Comparison of ENCODE assay signal across 17 cellular contexts in genomic region chr14:97712471-97712870, GRCh38.
DNase-seq lines count a peak whose midpoint lies in the region; ATAC-seq and TF ChIP-seq lines count a peak whose summit lies in the region.
"Had no signal": no experiment of that assay in that cellular context is flagged by ENCODE, and none has a peak within 500 bp of the region (broad histone marks: within the 10 kb centered on the region; RNA-seq: fewer than 3 reads in every experiment).

No MANE protein-coding gene starts in this region.

- no peaks in the 10 kb centered on the region for H3F3A ChIP-seq in PC-3 (ENCODE audit: low read length, unreplicated experiment)

- no peaks in the 10 kb centered on the region for H3K36me3 Mint-ChIP-seq in MCF 10A (ENCODE audit: insufficient read depth, unreplicated experiment)

- H2AFZ ChIP-seq in PC-3 (ENCODE audit: low read length) = 0 out of 2 replicates have a peak overlapping the region, but pooled peaks have one; percentile 47
- H2AFZ ChIP-seq in OCI-LY7 (ENCODE audit: low read length) = no peak overlapping the region

- H3K27me3 ChIP-seq in breast epithelium (no peaks in the 10 kb centered on the region), PC-3 (ENCODE audit: low read length) (no peaks in the 10 kb centered on the region), foreskin keratinocyte (no peaks in the 10 kb centered on the region)
- H3K27me3 ChIP-seq: BE2C, MG63 had no signal

- peak overlapping the region; percentile 43 for H3K27ac Mint-ChIP-seq in MCF 10A (ENCODE audit: low read depth, unreplicated experiment)

- intact Hi-C loops in MCF 10A (cut with micrococcal nuclease) (no loop called here), breast epithelium (cut with DNase I; ENCODE audit: low total_unique reads) (no loop called here), PC-3 (cut with micrococcal nuclease) (no loop called here), OCI-LY7 (cut with micrococcal nuclease; ENCODE audit: unreplicated experiment) (no loop called here)

- TF ChIP-seq CTCF in MCF 10A (IDR thresholded peaks at IDR 0.05; ENCODE audit: unreplicated experiment) (no peak), breast epithelium (IDR thresholded peaks at IDR 0.05) (no peak), PC-3 (conservative IDR thresholded peaks at IDR 0.05; ENCODE audit: low read depth, low read length) (no peak), foreskin keratinocyte (conservative IDR thresholded peaks at IDR 0.05) (no peak), OCI-LY7 (conservative IDR thresholded peaks at IDR 0.05; ENCODE audit: low read length) (no peak)

- no peak overlapping the region for H3K27ac ChIP-seq in breast epithelium
- peak overlapping the region; percentile 97 for H3K27ac ChIP-seq in PC-3 (ENCODE audit: low read length)
- peak overlapping the region; percentile 95 for H3K27ac ChIP-seq in foreskin keratinocyte
- no peak overlapping the region for H3K27ac ChIP-seq in OCI-LY7 (ENCODE audit: low read depth, low read length, poor library complexity, severe bottlenecking)

- H3K9ac ChIP-seq in PC-3 (ENCODE audit: low read length) = peak overlapping the region; percentile 84

- BruUV-seq in MCF 10A (replicated peaks; lab: Mats Ljungman, UMichigan) (TSS peak; percentile 73), PC-3 (replicated peaks; lab: Mats Ljungman, UMichigan) (no TSS peak), OCI-LY7 (replicated peaks; lab: Mats Ljungman, UMichigan) (no TSS peak)

- ATAC-seq in PC-3 (no peak), foreskin keratinocyte (peak; percentile 28)
- ATAC-seq: Right ventricle myocardium inferior had no signal

- H3K4me2 ChIP-seq in PC-3 (ENCODE audit: low read length) (0 out of 2 replicates have a peak overlapping the region, but pooled peaks have one; percentile 30), OCI-LY7 (ENCODE audit: low read length) (no peak overlapping the region)

- CTCF ChIA-PET in MCF 10A (lab: Yijun Ruan, JAX) = no interaction called here
- CTCF ChIA-PET in PC-3 (lab: Charles Lee) = no interaction called here
- CTCF ChIA-PET in OCI-LY7 (lab: Charles Lee; ENCODE audit: unreplicated experiment) = no interaction called here

- H3K36me3 ChIP-seq in breast epithelium (no peaks in the 10 kb centered on the region), PC-3 (ENCODE audit: low read depth, low read length) (no peaks in the 10 kb centered on the region), OCI-LY7 (ENCODE audit: insufficient read depth, low read length) (no peaks in the 10 kb centered on the region)
- H3K36me3 ChIP-seq: BE2C, MG63 had no signal

- H3K9me2 ChIP-seq in PC-3 (replicated peaks; ENCODE audit: low read length) (no peaks in the 10 kb centered on the region), OCI-LY7 (ENCODE audit: insufficient read depth, low read length) (no peaks in the 10 kb centered on the region)

- H3K9me3 ChIP-seq in breast epithelium (no peaks in the 10 kb centered on the region), PC-3 (ENCODE audit: low read length) (no peaks in the 10 kb centered on the region), OCI-LY7 (ENCODE audit: low read length) (no peaks in the 10 kb centered on the region)
- H3K9me3 ChIP-seq: BE2C, MG63 had no signal

- DNase-seq in MCF 10A (ENCODE audit: unreplicated experiment) (no peak), breast epithelium (ENCODE audit: low spot score in 2 of 2) (no peak), PC-3 (peak; percentile 5), foreskin keratinocyte (peak in 1 of 2 donors; percentile 73), 8988T (no peak), OCI-LY7 (ENCODE audit: low spot score) (no peak), SK-N-DZ (ENCODE audit: low spot score) (no peak)
- DNase-seq: BE2C; DMS153; H7; KG1; MG63; NCI-H1105; NCI-H1694 treated with DMSO at 0.1 percent for 48 hours; NCI-H69; NK-92 treated with Interleukin-12 subunit alpha and Interleukin-12 subunit beta, amount 100 ng/mL, for 24 hours had no signal

- no peaks in the 10 kb centered on the region for H3K79me2 ChIP-seq in PC-3 (ENCODE audit: low read length)
- H3K79me2 ChIP-seq in OCI-LY7 (ENCODE audit: insufficient read depth, low read depth, low read length) = no peaks in the 10 kb centered on the region

- H4K20me1 ChIP-seq in PC-3 (ENCODE audit: low read length) (no peaks in the 10 kb centered on the region), OCI-LY7 (ENCODE audit: insufficient read depth, low read length) (no peaks in the 10 kb centered on the region)

- H3K4me1 Mint-ChIP-seq in MCF 10A (ENCODE audit: insufficient read depth, unreplicated experiment) = no peaks in the 10 kb centered on the region

- no peaks in the 10 kb centered on the region for H3K9me3 Mint-ChIP-seq in MCF 10A (ENCODE audit: unreplicated experiment)

- H3K4me1 ChIP-seq in breast epithelium = no peaks in the 10 kb centered on the region
- peaks cover 36% of the 10 kb centered on the region for H3K4me1 ChIP-seq in PC-3 (ENCODE audit: insufficient read depth, low read length)
- peaks cover 47% of the 10 kb centered on the region for H3K4me1 ChIP-seq in foreskin keratinocyte
- H3K4me1 ChIP-seq in OCI-LY7 (ENCODE audit: insufficient read depth, low read length, poor library complexity, severe bottlenecking) = no peaks in the 10 kb centered on the region
- H3K4me1 ChIP-seq: BE2C had no signal

- TF ChIP-seq POLR2A in breast epithelium (IDR thresholded peaks at IDR 0.05) = no peak

- POLR2A ChIA-PET in MCF 10A (lab: Yijun Ruan, JAX) (interaction anchor here (0.7 kb wide), 1 partner anchor 301 kb away, joined by 3 read pairs; no protein-coding TSS in a partner anchor), PC-3 (lab: Charles Lee; ENCODE audit: unreplicated experiment) (no interaction called here), OCI-LY7 (lab: Charles Lee) (no interaction called here)

- no peak overlapping the region for H3K4me3 Mint-ChIP-seq in MCF 10A (ENCODE audit: unreplicated experiment)

- H3K4me3 ChIP-seq in breast epithelium (no peak overlapping the region), PC-3 (ENCODE audit: low read length) (no peak overlapping the region), OCI-LY7 (ENCODE audit: low read depth, low read length, poor library complexity, severe bottlenecking) (no peak overlapping the region)
- H3K4me3 ChIP-seq: MG63 had no signal

- no peaks in the 10 kb centered on the region for H3K27me3 Mint-ChIP-seq in MCF 10A (ENCODE audit: insufficient read depth, unreplicated experiment)

Comparison
In these comparisons a context has a peak if more than half of its experiments do, and no peak if none do; other contexts are left out.
1. H3K27ac ChIP-seq: peak in PC-3 (single experiment) and foreskin keratinocyte (single experiment); none in breast epithelium (0 of 2) and OCI-LY7 (single experiment).